ENCODE assay signal across 9 cellular contexts in the genomic region with DNA sequence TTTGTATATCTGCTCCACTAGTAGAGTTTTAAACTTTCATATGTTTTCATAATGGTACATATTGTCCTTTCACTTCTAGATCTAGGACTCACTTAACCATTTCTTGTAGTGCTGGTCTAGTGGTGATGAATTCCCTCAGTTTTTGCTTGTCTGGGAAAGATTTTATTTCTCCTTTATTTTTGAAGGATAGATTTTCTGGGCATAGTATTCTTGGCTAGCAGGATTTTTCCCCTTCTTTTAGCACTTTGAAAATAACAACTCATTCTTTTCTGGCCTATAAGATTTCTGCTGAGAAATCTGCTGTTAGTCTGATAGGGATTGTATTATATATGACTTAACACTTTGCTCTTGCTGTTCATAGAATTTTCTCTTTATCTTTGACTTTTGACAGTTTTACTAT.
"Had no signal": no experiment of that assay in that cellular context is flagged by ENCODE, and none has a peak within 500 bp of the region (broad histone marks: within the 10 kb centered on the region; RNA-seq: fewer than 3 reads in every experiment).

No MANE protein-coding gene starts in this region.

- H3K27ac ChIP-seq: HL-60, KMS-11 had no signal

- H3K9ac ChIP-seq: KMS-11 had no signal

- FAIRE-seq: HepG2, HTR-8/SVneo, K562 had no signal

- H3K4me3 Mint-ChIP-seq: IgD-negative memory B cell had no signal

- H3K4me2 ChIP-seq: KMS-11 had no signal

- DNase-seq: IMR-90, KBM-7, KG1 had no signal

- H3K4me3 ChIP-seq: K562 had no signal

- H3K4me1 Mint-ChIP-seq: IgD-negative memory B cell had no signal
